In the genomic region with DNA sequence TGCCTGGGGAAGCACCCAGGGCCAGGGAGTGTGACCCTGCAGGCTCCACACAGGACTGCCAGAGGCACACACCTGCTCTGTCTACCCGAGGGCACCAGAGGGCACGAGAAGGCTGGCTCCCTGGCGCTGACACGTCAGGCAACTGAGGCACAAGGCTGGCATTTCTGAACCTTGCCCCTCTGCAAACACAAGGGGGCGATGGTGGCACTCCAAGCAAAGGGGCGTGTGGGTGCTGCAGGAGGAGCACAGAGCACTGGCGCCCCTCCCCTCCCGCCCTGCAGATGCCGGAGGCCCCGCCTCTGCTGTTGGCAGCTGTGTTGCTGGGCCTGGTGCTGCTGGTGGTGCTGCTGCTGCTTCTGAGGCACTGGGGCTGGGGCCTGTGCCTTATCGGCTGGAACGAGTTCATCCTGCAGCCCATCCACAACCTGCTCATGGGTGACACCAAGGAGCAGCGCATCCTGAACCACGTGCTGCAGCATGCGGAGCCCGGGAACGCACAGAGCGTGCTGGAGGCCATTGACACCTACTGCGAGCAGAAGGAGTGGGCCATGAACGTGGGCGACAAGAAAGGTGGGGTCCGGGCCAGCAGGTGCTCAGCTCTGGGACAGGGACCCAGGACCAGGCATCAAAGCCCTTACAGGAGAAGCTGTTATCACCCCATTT, we compare ENCODE assay signal across 8 cellular contexts. TPM values are rescaled to one million over a fixed set of nuclear protein-coding genes. Genes with fewer than 3 reads are reported as not detected.
DNase-seq lines count a peak whose midpoint lies in the region; ATAC-seq and TF ChIP-seq lines count a peak whose summit lies in the region.

No MANE protein-coding gene starts in this region.

- DNase-seq in NCI-H2081 (lab: John Stamatoyannopoulos, UW) (peak; percentile 70 to 81), NCI-H2081 treated with DMSO at 0.1 percent for 48 hours (lab: John Stamatoyannopoulos, UW) (no peak), NCI-H1694 treated with DMSO at 0.1 percent for 48 hours (lab: John Stamatoyannopoulos, UW) (peak; percentile 75), coronary artery (ENCODE audit: low spot score) (no peak), left lung (peak; percentile 72 to 89)
- DNase-seq in stimulated activated CD4-positive, alpha-beta T cell treated with anti-CD3 and anti-CD28 coated beads, Interleukin-4, amount 100 ng/mL, for 24 hours = peak; percentile 70

- intact Hi-C loops in left lung (cut with DNase I) = no loop called here

- H3K4me1 ChIP-seq in left lung = peaks cover 20 to 32% of the 10 kb centered on the region in 2 donors

- H3K27me3 ChIP-seq in left lung = no peaks in the 10 kb centered on the region

- no peaks in the 10 kb centered on the region for H3K9me3 ChIP-seq in left lung

- peaks cover 0 to 41% of the 10 kb centered on the region in 2 donors for H3K36me3 ChIP-seq in left lung

- peak; percentile 68 for ATAC-seq in left lung
- ATAC-seq in GM21529 (IDR thresholded peaks at IDR 0.05; ENCODE audit: unreplicated experiment) = no peak

- TF ChIP-seq CTCF in WI38 (IDR thresholded peaks at IDR 0.05; ENCODE audit: low read depth, low read length) (peak; percentile 61), coronary artery (IDR thresholded peaks at IDR 0.05) (peak; percentile 37), left lung (IDR thresholded peaks at IDR 0.05) (peak; percentile 22 to 40)

- H3K4me3 ChIP-seq in WI38 (ENCODE audit: low read depth, low read length) = no peak overlapping the region
- H3K4me3 ChIP-seq in coronary artery = no peak overlapping the region
- H3K4me3 ChIP-seq in left lung = peak overlapping the region in 1 of 2 donors; percentile 17

- H3K27ac ChIP-seq in coronary artery = no peak overlapping the region
- H3K27ac ChIP-seq in left lung = peak overlapping the region; percentile 16 to 68

RNA-seq across cellular contexts. Expression of a gene that starts 20.8 kb away (rescaled TPM):
- 10 to 100 TPM; 36.5 to 42.8 TPM for total RNA-seq in left lung

RNA-seq across cellular contexts. Expression of a gene that starts 20.8 kb away (rescaled TPM):
- total RNA-seq in left lung = 100 to 1,000 TPM; 191 to 249 TPM

RNA-seq across cellular contexts. Expression of a gene that starts 54.2 kb away (rescaled TPM):
- total RNA-seq in left lung = 10 to 100 TPM; 18.2 to 22.4 TPM

RNA-seq across cellular contexts. Expression of a gene that starts 58.5 kb away (rescaled TPM):
- 10 to 100 TPM; 45.9 to 47.2 TPM for total RNA-seq in left lung

Comparison
In these comparisons a context has a peak if more than half of its experiments do, and no peak if none do; other contexts are left out.
1. DNase-seq: peak in NCI-H2081 (2 of 2), NCI-H1694 treated with DMSO at 0.1 percent for 48 hours (single experiment), left lung (2 of 2) and stimulated activated CD4-positive, alpha-beta T cell treated with anti-CD3 and anti-CD28 coated beads, Interleukin-4, amount 100 ng/mL, for 24 hours (single experiment); none in NCI-H2081 treated with DMSO at 0.1 percent for 48 hours (single experiment) and coronary artery (single experiment).
2. H3K27ac ChIP-seq: peak in left lung (2 of 2); none in coronary artery (0 of 2).
3. Peak in every context shown above with its lines, with median percentiles within 50 percentile points of each other: CTCF ChIP-seq.